Comparison of ENCODE assay signal across 1 cellular context in genomic region chr16:30018731-30019158, GRCh38.
TF ChIP-seq lines count a peak whose summit lies in the region.

No MANE protein-coding gene starts in this region.

TF ChIP-seq in IMR-90, 13 proteins besides CTCF, POLR2A, EP300 and RAD21:
- TF ChIP-seq SMC3 (IDR thresholded peaks at IDR 0.05; ENCODE audit: low read depth, low read length) (no peak), RCOR1 (IDR thresholded peaks at IDR 0.05; ENCODE audit: insufficient replicate concordance, low read length) (no peak), MAZ (IDR thresholded peaks at IDR 0.05; ENCODE audit: borderline replicate concordance, low read depth, low read length) (no peak), CEBPB (IDR thresholded peaks at IDR 0.05; ENCODE audit: low read depth, low read length) (no peak), RFX5 (IDR thresholded peaks at IDR 0.05; ENCODE audit: low read depth, low read length) (no peak), NFE2L2 (IDR thresholded peaks at IDR 0.05; ENCODE audit: low read depth, low read length) (no peak), BHLHE40 (IDR thresholded peaks at IDR 0.05; ENCODE audit: low read depth, low read length) (no peak)
